Comparison of ENCODE assay signal across 8 cellular contexts in the genomic region with DNA sequence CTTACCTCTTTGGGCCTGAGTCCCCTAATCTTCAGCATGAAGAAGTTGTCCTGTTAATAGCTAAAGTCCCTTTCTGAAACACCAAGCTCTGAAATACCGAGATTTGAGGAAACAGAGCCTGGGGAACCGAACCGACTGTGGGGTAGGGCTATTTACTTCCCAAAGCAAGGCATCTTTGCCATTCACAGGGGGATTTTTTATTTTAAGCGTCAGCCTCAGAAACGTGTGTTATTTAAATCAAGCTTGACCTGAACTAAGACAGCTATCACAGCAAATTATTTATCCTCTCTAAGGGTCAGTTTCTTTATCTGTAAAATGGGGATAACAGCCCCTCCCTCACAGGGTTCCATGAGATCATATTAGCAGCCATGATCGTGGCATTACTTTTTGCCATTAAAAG.
A peak's percentile ranks its signal among the peaks of the same experiment; 100 is the strongest.
DNase-seq lines count a peak whose midpoint lies in the region; ATAC-seq and TF ChIP-seq lines count a peak whose summit lies in the region.

No MANE protein-coding gene starts in this region.

- H3K27me3 ChIP-seq in HUES48 (ENCODE audit: control insufficient read depth, insufficient read depth, low read length) (no peaks in the 10 kb centered on the region), mucosa of stomach (ENCODE audit: control insufficient read depth, insufficient read depth, low read length) (no peaks in the 10 kb centered on the region)

- H3K36me3 ChIP-seq in HUES48 (ENCODE audit: control insufficient read depth, insufficient read depth, low read length) (no peaks in the 10 kb centered on the region), mucosa of stomach (ENCODE audit: control insufficient read depth, insufficient read depth, low read length) (no peaks in the 10 kb centered on the region)

- no peak overlapping the region; the same call in 1 of the 2 replicates for H3K9ac ChIP-seq in HUES48 (ENCODE audit: low read depth, low read length)
- H3K9ac ChIP-seq in mucosa of stomach (ENCODE audit: low read length) = peak overlapping the region; percentile 65

- peaks cover 16% of the 10 kb centered on the region for H3K4me1 ChIP-seq in HUES48 (ENCODE audit: control insufficient read depth, insufficient read depth, low read length)
- peaks cover 33% of the 10 kb centered on the region for H3K4me1 ChIP-seq in mucosa of stomach (ENCODE audit: control insufficient read depth, insufficient read depth, low read length)

- H3K9me3 ChIP-seq in HUES48 (ENCODE audit: control insufficient read depth, insufficient read depth, low read length) (no peaks in the 10 kb centered on the region), mucosa of stomach (ENCODE audit: control insufficient read depth, low read length) (no peaks in the 10 kb centered on the region)

- DNase-seq in cardiac fibroblast (ENCODE audit: low read depth in 2 of 2) (no peak), DMS53 (lab: John Stamatoyannopoulos, UW) (no peak)
- no peak for DNase-seq in stimulated activated CD4-positive, alpha-beta T cell treated with anti-CD3 and anti-CD28 coated beads, Interleukin-4, amount 100 ng/mL, for 1 hour

- peak overlapping the region; percentile 61 for H3K4me3 ChIP-seq in HUES48 (ENCODE audit: low read depth, low read length)
- H3K4me3 ChIP-seq in cardiac fibroblast (replicated peaks in 1 of 2; ENCODE audit: low read depth in 2 of 2, low read length in 2 of 2) = peak overlapping the region; percentile 43 to 64
- peak overlapping the region; percentile 23 for H3K4me3 ChIP-seq in mucosa of stomach (ENCODE audit: low read length)

- ATAC-seq in GM21526 (IDR thresholded peaks at IDR 0.05; ENCODE audit: low FRiP score, unreplicated experiment) = no peak
- no peak for ATAC-seq in HG02885 (IDR thresholded peaks at IDR 0.05; ENCODE audit: poor library complexity, unreplicated experiment)

- H3K27ac ChIP-seq in 22Rv1 (peak overlapping the region; percentile 76), HUES48 (ENCODE audit: low read depth, low read length) (peak overlapping the region; percentile 82)

- TF ChIP-seq CTCF in 22Rv1 (IDR thresholded peaks at IDR 0.05) (no peak), cardiac fibroblast (IDR thresholded peaks at IDR 0.05; ENCODE audit: low read depth, low read length) (no peak)
